24 cellular contexts compared by ENCODE assay signal in the genomic region with DNA sequence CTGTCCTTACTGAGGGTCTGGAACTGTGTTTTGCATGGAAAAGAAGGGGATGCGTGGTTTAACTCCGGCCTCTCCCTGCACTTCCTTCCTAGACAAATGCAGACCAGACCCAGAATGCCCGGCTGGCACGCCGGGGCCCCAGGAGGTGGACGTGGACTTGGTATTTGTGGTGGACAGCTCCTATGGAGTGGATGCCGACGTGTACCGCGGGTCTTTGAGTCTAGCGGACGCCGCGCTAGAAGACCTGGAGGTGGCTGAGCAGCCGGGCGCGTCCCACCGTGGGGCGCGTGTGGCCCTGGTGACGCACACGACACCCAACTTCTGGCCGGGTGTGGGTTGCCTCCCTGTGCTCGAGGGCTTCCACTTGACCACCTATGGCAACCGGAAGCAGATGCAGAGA.
"Had no signal": no experiment of that assay in that cellular context is flagged by ENCODE, and none has a peak within 500 bp of the region (broad histone marks: within the 10 kb centered on the region; RNA-seq: fewer than 3 reads in every experiment).

No MANE protein-coding gene starts in this region.

- H3K9me3 ChIP-seq: heart left ventricle, mucosa of descending colon, ovary, prostate gland, right lobe of liver, tibial nerve had no signal

- H3K4me3 ChIP-seq: heart left ventricle, lung, mucosa of descending colon, ovary, prostate gland, right lobe of liver, smooth muscle cell, tibial nerve had no signal

- DNase-seq: hypothalamus; immature natural killer cell; midbrain; mucosa of descending colon; naive thymus-derived CD4-positive, alpha-beta T cell; ovary; retina; right lobe of liver; stimulated activated CD4-positive, alpha-beta T cell treated with anti-CD3 and anti-CD28 coated beads, Interleukin-1b, Interleukin-23, amount 100 ng/mL, for 48 hours; stimulated activated CD4-positive, alpha-beta T cell treated with anti-CD3 and anti-CD28 coated beads, Interleukin-2, amount 100 ng/mL, for 48 hours; stimulated activated CD4-positive, alpha-beta T cell treated with anti-CD3 and anti-CD28 coated beads, Interleukin-4, amount 100 ng/mL, for 4 hours; stimulated activated CD8-positive, alpha-beta memory T cell treated with anti-CD3 and anti-CD28 coated beads, Interleukin-4, amount 100 ng/mL, for 48 hours; stimulated activated naive CD4-positive, alpha-beta T cell treated with Interleukin-2 at 50 U/mL for 16 hours; stimulated activated naive CD8-positive, alpha-beta T cell treated with anti-CD3 and anti-CD28 coated beads, Interleukin-15, amount 100 ng/mL, for 72 hours; substantia nigra had no signal

- H3K27me3 ChIP-seq: heart left ventricle, ovary, right lobe of liver, tibial nerve had no signal

- H3K36me3 ChIP-seq: heart left ventricle, ovary, prostate gland, right lobe of liver, tibial nerve had no signal

- H3K4me2 ChIP-seq: smooth muscle cell had no signal

- H3K4me1 ChIP-seq: prostate gland, right lobe of liver, tibial nerve had no signal

- FAIRE-seq: islet of Langerhans, urothelium cell line had no signal

- H3K27ac ChIP-seq: heart left ventricle, ovary, prostate gland, right lobe of liver, tibial nerve had no signal

- ATAC-seq: heart left ventricle; mucosa of descending colon; naive thymus-derived CD4-positive, alpha-beta T cell; natural killer cell treated with Interleukin-12 subunit alpha and Interleukin-12 subunit beta and Interleukin-15 and Interleukin-18, amount 100 ng/mL, for 72 hours; stimulated activated memory B cell treated with anti-CD40 and anti-IgM and Interleukin-4, amounts not matched to agents 10 μg/mL and 1 μg/mL and 100 μg/mL, for 72 hours; stimulated activated naive CD8-positive, alpha-beta T cell treated with anti-CD3 and anti-CD28 coated beads, Interleukin-15, amount 100 ng/mL, for 72 hours had no signal
